ENCODE assay signal across 19 cellular contexts in genomic region chr16:4257646-4258556, GRCh38. TPM values are rescaled to one million over a fixed set of nuclear protein-coding genes. Genes with fewer than 3 reads are reported as not detected.
DNase-seq lines count a peak whose midpoint lies in the region; ATAC-seq and TF ChIP-seq lines count a peak whose summit lies in the region.
"Had no signal": no experiment of that assay in that cellular context is flagged by ENCODE, and none has a peak within 500 bp of the region (broad histone marks: within the 10 kb centered on the region; RNA-seq: fewer than 3 reads in every experiment).

No MANE protein-coding gene starts in this region.

- H3K36me3 ChIP-seq in duodenal mucosa (ENCODE audit: control insufficient read depth in 1 of 2, insufficient read depth in 2 of 2, low read length in 2 of 2): peaks cover 0 to 13% of the 10 kb centered on the region in 2 donors
- H3K36me3 ChIP-seq in hepatocyte (replicated peaks; ENCODE audit: insufficient read depth, low read depth): no peaks in the 10 kb centered on the region

- no peak for ATAC-seq in stimulated activated effector memory CD8-positive, alpha-beta T cell treated with anti-CD3 and anti-CD28 coated beads, Interleukin-12 subunit alpha, Interleukin-12 subunit beta, amount 100 ng/mL, for 72 hours
- no peak for ATAC-seq in HG02610 (IDR thresholded peaks at IDR 0.05; ENCODE audit: unreplicated experiment)
- ATAC-seq: left colon, psoas muscle had no signal

- peaks cover 5% of the 10 kb centered on the region for H3K27me3 Mint-ChIP-seq in HFFc6 (ENCODE audit: insufficient read depth)
- no peaks in the 10 kb centered on the region for H3K27me3 Mint-ChIP-seq in activated CD4-positive, alpha-beta memory T cell treated with anti-CD3 and anti-CD28 coated beads for 36 hours
- H3K27me3 Mint-ChIP-seq: naive B cell had no signal

- H3K27me3 ChIP-seq in duodenal mucosa (ENCODE audit: control insufficient read depth in 1 of 2, insufficient read depth in 2 of 2, low read length in 2 of 2) (no peaks in the 10 kb centered on the region), hepatocyte (no peaks in the 10 kb centered on the region)
- H3K27me3 ChIP-seq: ascending aorta had no signal

- H4K20me1 ChIP-seq in hepatocyte (ENCODE audit: insufficient read depth, poor library complexity, severe bottlenecking): no peaks in the 10 kb centered on the region

- H3K9me3 Mint-ChIP-seq in HFFc6: no peaks in the 10 kb centered on the region
- no peaks in the 10 kb centered on the region for H3K9me3 Mint-ChIP-seq in stimulated activated effector memory CD8-positive, alpha-beta T cell treated with anti-CD3 and anti-CD28 coated beads, Interleukin-12 subunit alpha, Interleukin-12 subunit beta, amount 100 ng/mL, for 72 hours
- H3K9me3 Mint-ChIP-seq in activated CD4-positive, alpha-beta memory T cell treated with anti-CD3 and anti-CD28 coated beads for 36 hours: no peaks in the 10 kb centered on the region

- peak overlapping the region; percentile 78 for H3K4me3 Mint-ChIP-seq in HFFc6
- no peak overlapping the region for H3K4me3 Mint-ChIP-seq in stimulated activated effector memory CD8-positive, alpha-beta T cell treated with anti-CD3 and anti-CD28 coated beads, Interleukin-12 subunit alpha, Interleukin-12 subunit beta, amount 100 ng/mL, for 72 hours
- no peak overlapping the region for H3K4me3 Mint-ChIP-seq in activated CD4-positive, alpha-beta memory T cell treated with anti-CD3 and anti-CD28 coated beads for 36 hours
- H3K4me3 Mint-ChIP-seq: naive B cell had no signal

- intact Hi-C loops in activated CD4-positive, alpha-beta memory T cell treated with anti-CD3 and anti-CD28 coated beads for 36 hours (cut with micrococcal nuclease): loop anchor here (10.0 kb wide), 2 partner anchors 357 to 543 kb away; partner anchors contain the start of genes TRAP1 and UBALD1

- no peak overlapping the region for H3K9ac ChIP-seq in duodenal mucosa (ENCODE audit: low read depth in 1 of 2, low read length in 2 of 2)

- H3K4me3 ChIP-seq in duodenal mucosa (ENCODE audit: low read depth in 1 of 2, low read length in 2 of 2): peak overlapping the region; percentile 8 to 28
- no peak overlapping the region for H3K4me3 ChIP-seq in hepatocyte
- H3K4me3 ChIP-seq: ascending aorta, psoas muscle had no signal

- CTCF ChIA-PET in activated CD4-positive, alpha-beta memory T cell treated with anti-CD3 and anti-CD28 coated beads for 36 hours (lab: Charles Lee): interaction anchor here (1.1 to 2.1 kb wide), 2 partner anchors 12 to 14 kb away, joined by 3 to 7 read pairs; partner anchors contain the start of gene TFAP4

- 80% methylated on average over 33 of the region's 34 CpGs for WGBS in hepatocyte (ENCODE audit: low lambda C conversion rate, missing lambda C conversion rate)

- H3K9me2 ChIP-seq in hepatocyte (replicated peaks; ENCODE audit: insufficient read depth): no peaks in the 10 kb centered on the region

- H3K4me1 ChIP-seq in duodenal mucosa (ENCODE audit: control insufficient read depth in 1 of 2, insufficient read depth in 2 of 2, low read length in 2 of 2) (peaks cover 13 to 19% of the 10 kb centered on the region in 2 donors), hepatocyte (ENCODE audit: insufficient read depth) (no peaks in the 10 kb centered on the region)
- H3K4me1 ChIP-seq: ascending aorta, psoas muscle had no signal

- TF ChIP-seq CTCF in HFFc6 (IDR thresholded peaks at IDR 0.05) (no peak; the same call in 1 of the 2 replicates), hepatocyte (IDR thresholded peaks at IDR 0.05; ENCODE audit: poor library complexity) (no peak)

- POLR2A ChIA-PET in activated CD4-positive, alpha-beta memory T cell treated with anti-CD3 and anti-CD28 coated beads for 36 hours (lab: Charles Lee): no interaction called here

- no peaks in the 10 kb centered on the region for H3K9me3 ChIP-seq in duodenal mucosa (ENCODE audit: control insufficient read depth in 1 of 2, low read length in 2 of 2)
- H3K9me3 ChIP-seq in hepatocyte (ENCODE audit: low read depth): no peaks in the 10 kb centered on the region
- H3K9me3 ChIP-seq: ascending aorta, psoas muscle had no signal

- no peak overlapping the region for H3K4me2 ChIP-seq in hepatocyte

- no peak overlapping the region for H2AFZ ChIP-seq in hepatocyte

- peak; percentile 35 for DNase-seq in HFFc6
- no peak for DNase-seq in hepatocyte (ENCODE audit: low spot score)
- DNase-seq in stimulated activated effector memory CD8-positive, alpha-beta T cell treated with anti-CD3 and anti-CD28 coated beads, Interleukin-12 subunit alpha, Interleukin-12 subunit beta, amount 100 ng/mL, for 72 hours (ENCODE audit: low spot score in 2 of 2): no peak
- no peak for DNase-seq in activated CD4-positive, alpha-beta memory T cell treated with anti-CD3 and anti-CD28 coated beads for 36 hours
- no peak for DNase-seq in HuH-7.5 (ENCODE audit: low spot score)
- DNase-seq in activated naive CD4-positive, alpha-beta T cell treated with Interleukin-2 at 50 U/mL for 16 hours: no peak
- DNase-seq: activated effector memory CD4-positive, alpha-beta T cell treated with Interleukin-2 at 50 U/mL for 16 hours; cortex of kidney; left colon; naive B cell; NCI-H226; NK-92 treated with Interleukin-12 subunit alpha and Interleukin-12 subunit beta, amount 100 ng/mL, for 24 hours; T-helper 1 cell had no signal

- H3K36me3 Mint-ChIP-seq in HFFc6 (ENCODE audit: low read depth): peaks cover 11% of the 10 kb centered on the region
- peaks cover 60% of the 10 kb centered on the region for H3K36me3 Mint-ChIP-seq in stimulated activated effector memory CD8-positive, alpha-beta T cell treated with anti-CD3 and anti-CD28 coated beads, Interleukin-12 subunit alpha, Interleukin-12 subunit beta, amount 100 ng/mL, for 72 hours
- peaks cover 15% of the 10 kb centered on the region for H3K36me3 Mint-ChIP-seq in activated CD4-positive, alpha-beta memory T cell treated with anti-CD3 and anti-CD28 coated beads for 36 hours
- H3K36me3 Mint-ChIP-seq: naive B cell had no signal

- peak overlapping the region; percentile 84 for H3K27ac Mint-ChIP-seq in HFFc6
- peak overlapping the region; percentile 24 for H3K27ac Mint-ChIP-seq in stimulated activated effector memory CD8-positive, alpha-beta T cell treated with anti-CD3 and anti-CD28 coated beads, Interleukin-12 subunit alpha, Interleukin-12 subunit beta, amount 100 ng/mL, for 72 hours
- no peak overlapping the region for H3K27ac Mint-ChIP-seq in activated CD4-positive, alpha-beta memory T cell treated with anti-CD3 and anti-CD28 coated beads for 36 hours

- peaks cover 6% of the 10 kb centered on the region for H3K79me2 ChIP-seq in hepatocyte

- peaks cover 22% of the 10 kb centered on the region for H3K4me1 Mint-ChIP-seq in HFFc6 (ENCODE audit: low read depth)
- H3K4me1 Mint-ChIP-seq in stimulated activated effector memory CD8-positive, alpha-beta T cell treated with anti-CD3 and anti-CD28 coated beads, Interleukin-12 subunit alpha, Interleukin-12 subunit beta, amount 100 ng/mL, for 72 hours: peaks cover 11% of the 10 kb centered on the region
- H3K4me1 Mint-ChIP-seq in activated CD4-positive, alpha-beta memory T cell treated with anti-CD3 and anti-CD28 coated beads for 36 hours (ENCODE audit: low read depth): peaks cover 5% of the 10 kb centered on the region

- no peak overlapping the region for H3K27ac ChIP-seq in duodenal mucosa (ENCODE audit: low read depth, low read length)
- peak overlapping the region; percentile 37 for H3K27ac ChIP-seq in hepatocyte
- H3K27ac ChIP-seq: ascending aorta, psoas muscle had no signal

RNA-seq across cellular contexts. Expression of gene TFAP4, which starts 14.9 kb away (rescaled TPM):
- total RNA-seq in HFFc6 (2021; fragmentation: NEBNext Ultra II Directional; extraction: Animal tissue kit (Norgen Biotek cat#: 25700)): 10 to 100 TPM in 3 of 6 experiments, 1 to 10 TPM in 3; 8.3 to 11.7 (median 10.1) TPM
- total RNA-seq in hepatocyte: 6.1 and 11.4 TPM in 2 replicates
- 3.1 and 4.2 TPM in 2 replicates for polyA plus RNA-seq in hepatocyte
- total RNA-seq in activated CD4-positive, alpha-beta memory T cell treated with anti-CD3 and anti-CD28 coated beads for 36 hours: 10 to 100 TPM; 24.5 to 24.7 TPM

RNA-seq across cellular contexts. Expression of gene SRL, which starts 16.0 kb away (rescaled TPM):
- total RNA-seq in HFFc6 (2021; fragmentation: NEBNext Ultra II Directional; extraction: Animal tissue kit (Norgen Biotek cat#: 25700)): not detected
- total RNA-seq in hepatocyte: 1.1 and 1.2 TPM in 2 replicates
- polyA plus RNA-seq in hepatocyte: 0.83 TPM in 1 of 2 replicates, not detected in the other
- total RNA-seq in activated CD4-positive, alpha-beta memory T cell treated with anti-CD3 and anti-CD28 coated beads for 36 hours: not detected
- total RNA-seq: H1, HT-29 had no signal

RNA-seq across cellular contexts. Expression of gene GLIS2, which starts 58.0 kb away (rescaled TPM):
- 10 to 100 TPM; 21.9 to 26.0 (median 23.5) TPM for total RNA-seq in HFFc6 (2021; fragmentation: NEBNext Ultra II Directional; extraction: Animal tissue kit (Norgen Biotek cat#: 25700))
- total RNA-seq in hepatocyte: 3.6 TPM in 2 replicates
- 11.3 and 12.2 TPM in 2 replicates for polyA plus RNA-seq in hepatocyte
- under 1 TPM; 0.52 to 0.68 TPM for total RNA-seq in activated CD4-positive, alpha-beta memory T cell treated with anti-CD3 and anti-CD28 coated beads for 36 hours
